ENCODE assay signal across 34 cellular contexts in genomic region chr1:61560385-61560784, GRCh38.
"Had no signal": no experiment of that assay in that cellular context is flagged by ENCODE, and none has a peak within 500 bp of the region (broad histone marks: within the 10 kb centered on the region; RNA-seq: fewer than 3 reads in every experiment).

No MANE protein-coding gene starts in this region.

- H3K27ac ChIP-seq: adrenal gland, ascending aorta, body of pancreas, brain microvascular endothelial cell, breast epithelium, cardiac muscle cell had no signal

- ATAC-seq: activated naive CD4-positive, alpha-beta T cell treated with anti-CD3 and anti-CD28 coated beads, Interleukin-2, amount 50 U/mL, for 72 hours; activated naive CD8-positive, alpha-beta T cell treated with anti-CD3 and anti-CD28 coated beads, Interleukin-2, amount 50 U/mL, for 24 hours; activated T-cell treated with anti-CD3 and anti-CD28 coated beads, Interleukin-2, amount 50 U/mL, for 4 hours; activated T-cell treated with anti-CD3 and anti-CD28 coated beads, Interleukin-2, amount 50 U/mL, for 72 hours; activated T-helper 17 cell treated with anti-CD3 and anti-CD28 coated beads, Interleukin-2, amount 50 U/mL, for 72 hours; body of pancreas had no signal

- DNase-seq: activated effector memory CD4-positive, alpha-beta T cell treated with anti-CD3 and anti-CD28 coated beads, Interleukin-2, amount 50 U/mL, for 16 hours; activated effector memory CD4-positive, alpha-beta T cell treated with Interleukin-2 at 50 U/mL for 16 hours; activated gamma-delta T cell; activated gamma-delta T cell treated with Interleukin-2 at 50 U/mL for 16 hours; activated naive CD4-positive, alpha-beta T cell; activated naive CD4-positive, alpha-beta T cell treated with anti-CD3 and anti-CD28 coated beads for 36 hours; activated naive CD4-positive, alpha-beta T cell treated with anti-CD3 and anti-CD28 coated beads, Interleukin-2, amount 10 ng/mL, durations not matched to agents 7 days and 5 days; activated naive CD4-positive, alpha-beta T cell treated with anti-CD3 and anti-CD28 coated beads, Interleukin-2, amount 50 U/mL, for 16 hours; activated naive CD4-positive, alpha-beta T cell treated with Interleukin-2 at 50 U/mL for 16 hours; activated naive CD8-positive, alpha-beta T cell treated with anti-CD3 and anti-CD28 coated beads for 36 hours; activated naive CD8-positive, alpha-beta T cell treated with anti-CD3 and anti-CD28 coated beads, Interleukin-2, amount 10 ng/mL, durations not matched to agents 7 days and 5 days; activated naive CD8-positive, alpha-beta T cell treated with anti-CD3 and anti-CD28 coated beads, Interleukin-2, amount 50 U/mL, for 24 hours; activated T-cell treated with anti-CD3 and anti-CD28 coated beads, Interleukin-2, amount 50 U/mL, for 1 hour; activated T-cell treated with anti-CD3 and anti-CD28 coated beads, Interleukin-2, amount 50 U/mL, for 24 hours; activated T-cell treated with anti-CD3 and anti-CD28 coated beads, Interleukin-2, amount 50 U/mL, for 4 hours; activated T-cell treated with anti-CD3 and anti-CD28 coated beads, Interleukin-2, amount 50 U/mL, for 48 hours; activated T-cell treated with anti-CD3 and anti-CD28 coated beads, Interleukin-2, amount 50 U/mL, for 72 hours; adrenal gland; amniotic stem cell; amygdala; anterior cingulate cortex; aorta; body of pancreas; brain microvascular endothelial cell; caudate nucleus; central memory CD4-positive, alpha-beta T cell; cerebellar nuclear complex had no signal

- H3K9me3 ChIP-seq: adrenal gland had no signal

- FAIRE-seq: astrocyte, bronchial epithelial cell had no signal

- H3K4me1 ChIP-seq: adrenal gland, ascending aorta, body of pancreas, breast epithelium had no signal

- H3K4me3 ChIP-seq: adrenal gland, ascending aorta, body of pancreas, breast epithelium, cardiac muscle cell had no signal

- H3K36me3 ChIP-seq: adrenal gland, ascending aorta, brain microvascular endothelial cell, breast epithelium, cardiac muscle cell had no signal

- H3K27me3 ChIP-seq: adrenal gland, ascending aorta, body of pancreas, brain microvascular endothelial cell, breast epithelium, cardiac muscle cell had no signal
